ENCODE assay signal across 9 cellular contexts in genomic region chr7:95435422-95435780, GRCh38. TPM values are rescaled to one million over a fixed set of nuclear protein-coding genes. Genes with fewer than 3 reads are reported as not detected.
DNase-seq lines count a peak whose midpoint lies in the region; ATAC-seq and TF ChIP-seq lines count a peak whose summit lies in the region.
"Had no signal": no experiment of that assay in that cellular context is flagged by ENCODE, and none has a peak within 500 bp of the region (broad histone marks: within the 10 kb centered on the region; RNA-seq: fewer than 3 reads in every experiment).

No MANE protein-coding gene starts in this region.

- H3K27ac ChIP-seq in vagina = peak overlapping the region; percentile 92

- H3K4me3 Mint-ChIP-seq in activated naive CD4-positive, alpha-beta T cell treated with anti-CD3 and anti-CD28 coated beads, Interleukin-2, amount 10 ng/mL, durations not matched to agents 7 days and 5 days = peak overlapping the region; percentile 65
- H3K4me3 Mint-ChIP-seq in central memory CD8-positive, alpha-beta T cell = peak overlapping the region; percentile 85

- no peak for TF ChIP-seq CTCF in vagina (IDR thresholded peaks at IDR 0.05)

- CTCF ChIA-PET in activated naive CD4-positive, alpha-beta T cell treated with anti-CD3 and anti-CD28 coated beads, Interleukin-2, amount 10 ng/mL, durations not matched to agents 7 days and 5 days (lab: Charles Lee) = no interaction called here

- peaks cover 13% of the 10 kb centered on the region for H3K4me1 Mint-ChIP-seq in activated naive CD4-positive, alpha-beta T cell treated with anti-CD3 and anti-CD28 coated beads, Interleukin-2, amount 10 ng/mL, durations not matched to agents 7 days and 5 days
- peaks cover 12% of the 10 kb centered on the region for H3K4me1 Mint-ChIP-seq in central memory CD8-positive, alpha-beta T cell

- H3K4me3 ChIP-seq in mononuclear cell (ENCODE audit: low read length) (peak overlapping the region; percentile 48), vagina (peak overlapping the region; percentile 68 to 92)

- no peaks in the 10 kb centered on the region for H3K9me3 Mint-ChIP-seq in activated naive CD4-positive, alpha-beta T cell treated with anti-CD3 and anti-CD28 coated beads, Interleukin-2, amount 10 ng/mL, durations not matched to agents 7 days and 5 days
- H3K9me3 Mint-ChIP-seq in central memory CD8-positive, alpha-beta T cell = no peaks in the 10 kb centered on the region

- no peaks in the 10 kb centered on the region for H3K36me3 ChIP-seq in vagina

- no peak overlapping the region for H3K27ac Mint-ChIP-seq in activated naive CD4-positive, alpha-beta T cell treated with anti-CD3 and anti-CD28 coated beads, Interleukin-2, amount 10 ng/mL, durations not matched to agents 7 days and 5 days
- H3K27ac Mint-ChIP-seq in central memory CD8-positive, alpha-beta T cell (ENCODE audit: low read depth) = peak overlapping the region; percentile 87

- peaks cover 5% of the 10 kb centered on the region for H3K27me3 Mint-ChIP-seq in activated naive CD4-positive, alpha-beta T cell treated with anti-CD3 and anti-CD28 coated beads, Interleukin-2, amount 10 ng/mL, durations not matched to agents 7 days and 5 days
- no peaks in the 10 kb centered on the region for H3K27me3 Mint-ChIP-seq in central memory CD8-positive, alpha-beta T cell

- H3K9me3 ChIP-seq in mononuclear cell (ENCODE audit: low read depth, low read length) (no peaks in the 10 kb centered on the region), vagina (no peaks in the 10 kb centered on the region)

- no peaks in the 10 kb centered on the region for H3K36me3 Mint-ChIP-seq in activated naive CD4-positive, alpha-beta T cell treated with anti-CD3 and anti-CD28 coated beads, Interleukin-2, amount 10 ng/mL, durations not matched to agents 7 days and 5 days
- peaks cover 4% of the 10 kb centered on the region for H3K36me3 Mint-ChIP-seq in central memory CD8-positive, alpha-beta T cell (ENCODE audit: insufficient read depth)

- DNase-seq in activated naive CD4-positive, alpha-beta T cell treated with anti-CD3 and anti-CD28 coated beads, Interleukin-2, amount 10 ng/mL, durations not matched to agents 7 days and 5 days = no peak
- no peak for DNase-seq in activated naive CD4-positive, alpha-beta T cell (lab: John Stamatoyannopoulos, UW)
- no peak for DNase-seq in central memory CD8-positive, alpha-beta T cell (ENCODE audit: low spot score in 2 of 2)
- DNase-seq in vagina (ENCODE audit: extremely low spot score in 2 of 2) (no peak), SW480 (ENCODE audit: low spot score) (no peak)

- no peaks in the 10 kb centered on the region for H3K27me3 ChIP-seq in mononuclear cell (ENCODE audit: insufficient read depth, low read length)
- H3K27me3 ChIP-seq in vagina = no peaks in the 10 kb centered on the region

- no peak for ATAC-seq in central memory CD8-positive, alpha-beta T cell (replicated peaks; ENCODE audit: extremely low read depth, poor library complexity, severe bottlenecking)
- ATAC-seq in HG02642 (IDR thresholded peaks at IDR 0.05; ENCODE audit: poor library complexity, unreplicated experiment) = no peak
- no peak for ATAC-seq in HG03175 (IDR thresholded peaks at IDR 0.05; ENCODE audit: unreplicated experiment)

- H3K4me1 ChIP-seq in mononuclear cell (ENCODE audit: insufficient read depth, low read length) (peaks cover 14% of the 10 kb centered on the region), vagina (no peaks in the 10 kb centered on the region)

- no peak for TF ChIP-seq POLR2A in vagina (IDR thresholded peaks at IDR 0.05)

- intact Hi-C loops in vagina (cut with DNase I) = no loop called here

RNA-seq across cellular contexts. Expression of gene PON2, which starts 0.6 kb away (rescaled TPM):
- 7.6 TPM for total RNA-seq in mononuclear cell
- 77.3 TPM for total RNA-seq in vagina

RNA-seq across cellular contexts. Expression of gene PON3, which starts 39.2 kb away (rescaled TPM):
- total RNA-seq in mononuclear cell = not detected
- total RNA-seq in vagina = 3.9 TPM
- total RNA-seq: myocyte had no signal

RNA-seq across cellular contexts. Expression of gene ASB4, which starts 50.3 kb away (rescaled TPM):
- total RNA-seq in mononuclear cell (0.10 TPM), vagina (0.25 TPM)
